In the genomic region with DNA sequence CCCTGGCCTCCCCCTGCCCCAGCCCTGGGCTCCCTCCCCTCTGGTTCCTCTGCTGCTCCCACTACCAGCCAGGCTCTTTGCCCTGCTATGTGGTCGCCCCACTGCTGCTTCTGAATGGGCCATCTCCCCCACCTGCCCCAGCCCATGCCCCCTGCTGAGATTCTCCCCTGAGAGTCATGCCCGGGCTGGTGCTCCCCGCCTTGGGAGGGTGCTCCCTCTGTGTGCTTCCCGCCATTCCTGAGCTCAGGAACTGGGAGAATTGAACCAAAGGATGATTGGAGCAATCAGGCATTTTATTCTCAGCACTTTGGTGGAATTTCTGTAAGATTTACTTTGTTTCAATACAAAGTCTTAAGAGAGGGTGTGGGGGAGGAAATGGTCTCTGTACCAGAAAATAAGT, we compare ENCODE assay signal across 26 cellular contexts. TPM values are rescaled to one million over a fixed set of nuclear protein-coding genes. Genes with fewer than 3 reads are reported as not detected.
DNase-seq lines count a peak whose midpoint lies in the region; ATAC-seq and TF ChIP-seq lines count a peak whose summit lies in the region.
"Had no signal": no experiment of that assay in that cellular context is flagged by ENCODE, and none has a peak within 500 bp of the region (broad histone marks: within the 10 kb centered on the region; RNA-seq: fewer than 3 reads in every experiment).

No MANE protein-coding gene starts in this region.

- H3K27me3 ChIP-seq in CD8-positive, alpha-beta T cell (ENCODE audit: insufficient read depth, low read length) = no peaks in the 10 kb centered on the region
- H3K27me3 ChIP-seq: testis had no signal

- H3K9me3 ChIP-seq in HEK293 (ENCODE audit: control insufficient read depth, insufficient read depth, low read depth, low read length) = no peaks in the 10 kb centered on the region
- no peaks in the 10 kb centered on the region for H3K9me3 ChIP-seq in CD8-positive, alpha-beta T cell (ENCODE audit: low read length)
- H3K9me3 ChIP-seq: testis had no signal

- peaks cover 36% of the 10 kb centered on the region for H3K4me1 Mint-ChIP-seq in activated T-cell treated with anti-CD3 and anti-CD28 coated beads, Interleukin-2, amount 50 U/mL, for 24 hours (ENCODE audit: low read depth)
- peaks cover 32% of the 10 kb centered on the region for H3K4me1 Mint-ChIP-seq in activated naive CD8-positive, alpha-beta T cell treated with anti-CD3 and anti-CD28 coated beads, Interleukin-2, amount 10 ng/mL, durations not matched to agents 7 days and 5 days
- H3K4me1 Mint-ChIP-seq in stimulated activated effector memory CD8-positive, alpha-beta T cell treated with anti-CD3 and anti-CD28 coated beads, Interleukin-12 subunit alpha, Interleukin-12 subunit beta, amount 100 ng/mL, for 72 hours = peaks cover 46% of the 10 kb centered on the region
- peaks cover 27% of the 10 kb centered on the region for H3K4me1 Mint-ChIP-seq in CD8-positive, alpha-beta T cell (ENCODE audit: low read depth)

- H3K4me1 ChIP-seq in HEK293 (ENCODE audit: control insufficient read depth, insufficient read depth, low read length) = no peaks in the 10 kb centered on the region
- peaks cover 20% of the 10 kb centered on the region for H3K4me1 ChIP-seq in CD8-positive, alpha-beta T cell (ENCODE audit: insufficient read depth, low read length)

- H3K36me3 Mint-ChIP-seq in activated T-cell treated with anti-CD3 and anti-CD28 coated beads, Interleukin-2, amount 50 U/mL, for 24 hours (ENCODE audit: low read depth) = peaks cover 62% of the 10 kb centered on the region
- H3K36me3 Mint-ChIP-seq in activated naive CD8-positive, alpha-beta T cell treated with anti-CD3 and anti-CD28 coated beads, Interleukin-2, amount 10 ng/mL, durations not matched to agents 7 days and 5 days = peaks cover 12% of the 10 kb centered on the region
- peaks cover 91% of the 10 kb centered on the region for H3K36me3 Mint-ChIP-seq in stimulated activated effector memory CD8-positive, alpha-beta T cell treated with anti-CD3 and anti-CD28 coated beads, Interleukin-12 subunit alpha, Interleukin-12 subunit beta, amount 100 ng/mL, for 72 hours
- H3K36me3 Mint-ChIP-seq in CD8-positive, alpha-beta T cell = peaks cover 43% of the 10 kb centered on the region

- no peak overlapping the region for H3K27ac ChIP-seq in HEK293 (ENCODE audit: extremely low read depth, low read depth, low read length)
- no peak overlapping the region for H3K27ac ChIP-seq in CD8-positive, alpha-beta T cell (ENCODE audit: low read depth, low read length)
- H3K27ac ChIP-seq: GM23248, testis, WERI-Rb-1 had no signal

- CTCF ChIA-PET in HEK293 (lab: Yijun Ruan, JAX) = interaction anchor here (0.6 kb wide), 1 partner anchor 123 kb away, joined by 3 read pairs; no protein-coding TSS in a partner anchor
- CTCF ChIA-PET in CD8-positive, alpha-beta T cell (lab: Charles Lee) = no interaction called here

- no peaks in the 10 kb centered on the region for H3K9me3 Mint-ChIP-seq in activated T-cell treated with anti-CD3 and anti-CD28 coated beads, Interleukin-2, amount 50 U/mL, for 24 hours
- H3K9me3 Mint-ChIP-seq in activated naive CD8-positive, alpha-beta T cell treated with anti-CD3 and anti-CD28 coated beads, Interleukin-2, amount 10 ng/mL, durations not matched to agents 7 days and 5 days = no peaks in the 10 kb centered on the region
- no peaks in the 10 kb centered on the region for H3K9me3 Mint-ChIP-seq in stimulated activated effector memory CD8-positive, alpha-beta T cell treated with anti-CD3 and anti-CD28 coated beads, Interleukin-12 subunit alpha, Interleukin-12 subunit beta, amount 100 ng/mL, for 72 hours
- H3K9me3 Mint-ChIP-seq in CD8-positive, alpha-beta T cell = no peaks in the 10 kb centered on the region
- H3K9me3 Mint-ChIP-seq: CD8-positive, alpha-beta memory T cell; IgD-negative memory B cell; naive thymus-derived CD4-positive, alpha-beta T cell had no signal

- intact Hi-C loops in CD8-positive, alpha-beta T cell (cut with DNase I, micrococcal nuclease) = no loop called here
- intact Hi-C loops in cardiac septum (cut with DNase I) = no loop called here

- H3K4me3 Mint-ChIP-seq in activated T-cell treated with anti-CD3 and anti-CD28 coated beads, Interleukin-2, amount 50 U/mL, for 24 hours = no peak overlapping the region
- H3K4me3 Mint-ChIP-seq in activated naive CD8-positive, alpha-beta T cell treated with anti-CD3 and anti-CD28 coated beads, Interleukin-2, amount 10 ng/mL, durations not matched to agents 7 days and 5 days = no peak overlapping the region
- no peak overlapping the region for H3K4me3 Mint-ChIP-seq in stimulated activated effector memory CD8-positive, alpha-beta T cell treated with anti-CD3 and anti-CD28 coated beads, Interleukin-12 subunit alpha, Interleukin-12 subunit beta, amount 100 ng/mL, for 72 hours
- no peak overlapping the region for H3K4me3 Mint-ChIP-seq in CD8-positive, alpha-beta T cell
- H3K4me3 Mint-ChIP-seq: CD8-positive, alpha-beta memory T cell had no signal

- H3K27ac Mint-ChIP-seq in activated T-cell treated with anti-CD3 and anti-CD28 coated beads, Interleukin-2, amount 50 U/mL, for 24 hours = peak overlapping the region; percentile 82
- peak overlapping the region; percentile 71 for H3K27ac Mint-ChIP-seq in activated naive CD8-positive, alpha-beta T cell treated with anti-CD3 and anti-CD28 coated beads, Interleukin-2, amount 10 ng/mL, durations not matched to agents 7 days and 5 days
- peak overlapping the region; percentile 68 for H3K27ac Mint-ChIP-seq in stimulated activated effector memory CD8-positive, alpha-beta T cell treated with anti-CD3 and anti-CD28 coated beads, Interleukin-12 subunit alpha, Interleukin-12 subunit beta, amount 100 ng/mL, for 72 hours
- no peak overlapping the region for H3K27ac Mint-ChIP-seq in CD8-positive, alpha-beta T cell

- no peaks in the 10 kb centered on the region for H3K27me3 Mint-ChIP-seq in activated T-cell treated with anti-CD3 and anti-CD28 coated beads, Interleukin-2, amount 50 U/mL, for 24 hours
- H3K27me3 Mint-ChIP-seq in activated naive CD8-positive, alpha-beta T cell treated with anti-CD3 and anti-CD28 coated beads, Interleukin-2, amount 10 ng/mL, durations not matched to agents 7 days and 5 days = no peaks in the 10 kb centered on the region
- no peaks in the 10 kb centered on the region for H3K27me3 Mint-ChIP-seq in CD8-positive, alpha-beta T cell (ENCODE audit: low read depth)
- H3K27me3 Mint-ChIP-seq: CD8-positive, alpha-beta memory T cell; IgD-negative memory B cell; naive thymus-derived CD4-positive, alpha-beta T cell had no signal

- no peak for DNase-seq in activated T-cell treated with anti-CD3 and anti-CD28 coated beads, Interleukin-2, amount 50 U/mL, for 24 hours
- no peak for DNase-seq in activated T-cell treated with anti-CD3 and anti-CD28 coated beads, Interleukin-2, amount 50 U/mL, for 48 hours
- no peak for DNase-seq in activated naive CD8-positive, alpha-beta T cell treated with anti-CD3 and anti-CD28 coated beads, Interleukin-2, amount 10 ng/mL, durations not matched to agents 7 days and 5 days
- DNase-seq in stimulated activated effector memory CD8-positive, alpha-beta T cell treated with anti-CD3 and anti-CD28 coated beads, Interleukin-12 subunit alpha, Interleukin-12 subunit beta, amount 100 ng/mL, for 72 hours (ENCODE audit: low spot score in 2 of 2) = no peak
- DNase-seq in CD8-positive, alpha-beta T cell = no peak
- no peak for DNase-seq in cardiac septum (ENCODE audit: low spot score)
- DNase-seq: activated CD4-positive, alpha-beta T cell treated with anti-CD3 and anti-CD28 coated beads, Interleukin-2, amount 50 U/mL, for 48 hours; activated gamma-delta T cell treated with Interleukin-2 at 50 U/mL for 16 hours; AML-193; CD8-positive, alpha-beta memory T cell; DMS 273 treated with DMSO at 0.1 percent for 48 hours; EL; GM23248; midbrain; naive thymus-derived CD4-positive, alpha-beta T cell; NCI-H146; NCI-H446; NCI-H82; stimulated activated CD4-positive, alpha-beta T cell treated with anti-CD3 and anti-CD28 coated beads, Interleukin-15, amount 100 ng/mL, for 24 hours; stimulated activated naive CD4-positive, alpha-beta T cell; T1000; testis; WERI-Rb-1 had no signal

- no peak overlapping the region for H3K4me3 ChIP-seq in HEK293 (ENCODE audit: low read depth, low read length)
- H3K4me3 ChIP-seq in CD8-positive, alpha-beta T cell (ENCODE audit: low read depth, low read length) = no peak overlapping the region
- H3K4me3 ChIP-seq: GM23248, testis had no signal

- ATAC-seq in activated naive CD8-positive, alpha-beta T cell treated with anti-CD3 and anti-CD28 coated beads, Interleukin-2, amount 10 ng/mL, durations not matched to agents 7 days and 5 days (ENCODE audit: low read depth) = no peak
- ATAC-seq in stimulated activated effector memory CD8-positive, alpha-beta T cell treated with anti-CD3 and anti-CD28 coated beads, Interleukin-12 subunit alpha, Interleukin-12 subunit beta, amount 100 ng/mL, for 72 hours = no peak
- ATAC-seq in CD8-positive, alpha-beta T cell = no peak
- ATAC-seq: naive thymus-derived CD4-positive, alpha-beta T cell had no signal

- peaks cover 0 to 18% of the 10 kb centered on the region in 2 experiments; a peak in 2 of 3 replicates for H3K36me3 ChIP-seq in HEK293 (ENCODE audit: control insufficient read depth in 2 of 2, insufficient read depth in 1 of 2, low read length in 2 of 2)
- H3K36me3 ChIP-seq in CD8-positive, alpha-beta T cell (ENCODE audit: insufficient read depth, low read length) = peaks cover 11% of the 10 kb centered on the region
- H3K36me3 ChIP-seq: WERI-Rb-1 had no signal

- no peak for TF ChIP-seq CTCF in HEK293 (tag by site-specific recombination; IDR thresholded peaks at IDR 0.05)
- TF ChIP-seq CTCF in CD8-positive, alpha-beta T cell (IDR thresholded peaks at IDR 0.05) = no peak

- POLR2A ChIA-PET in HEK293 (lab: Yijun Ruan, JAX) = no interaction called here
- POLR2A ChIA-PET in activated naive CD8-positive, alpha-beta T cell treated with anti-CD3 and anti-CD28 coated beads, Interleukin-2, amount 10 ng/mL, durations not matched to agents 7 days and 5 days (lab: Charles Lee) = interaction anchor here (0.9 kb wide), 1 partner anchor 12 kb away, joined by 3 read pairs; no protein-coding TSS in a partner anchor
- POLR2A ChIA-PET in CD8-positive, alpha-beta T cell (lab: Charles Lee) = no interaction called here

RNA-seq across cellular contexts. Expression of gene APOBEC3D, which starts 6.8 kb away (rescaled TPM):
- total RNA-seq in activated naive CD8-positive, alpha-beta T cell treated with anti-CD3 and anti-CD28 coated beads, Interleukin-2, amount 10 ng/mL, durations not matched to agents 7 days and 5 days = 10 to 100 TPM; 46.8 to 47.4 TPM
- 1 to 10 TPM; 6.3 to 7.1 TPM for total RNA-seq in CD8-positive, alpha-beta T cell
- 1.3 TPM for total RNA-seq in cardiac septum

RNA-seq across cellular contexts. Expression of gene APOBEC3F, which starts 12.9 kb away (rescaled TPM):
- total RNA-seq in activated naive CD8-positive, alpha-beta T cell treated with anti-CD3 and anti-CD28 coated beads, Interleukin-2, amount 10 ng/mL, durations not matched to agents 7 days and 5 days = 10 to 100 TPM; 41.4 to 45.1 TPM
- total RNA-seq in CD8-positive, alpha-beta T cell = 1 to 10 TPM; 6.7 to 8.3 TPM
- total RNA-seq in cardiac septum = 5.7 TPM

RNA-seq across cellular contexts. Expression of gene APOBEC3C, which starts 13.7 kb away (rescaled TPM):
- 100 to 1,000 TPM; 120 to 124 TPM for total RNA-seq in activated naive CD8-positive, alpha-beta T cell treated with anti-CD3 and anti-CD28 coated beads, Interleukin-2, amount 10 ng/mL, durations not matched to agents 7 days and 5 days
- 10 to 100 TPM; 14.1 to 15.8 TPM for total RNA-seq in CD8-positive, alpha-beta T cell
- total RNA-seq in cardiac septum = 22.1 TPM
- total RNA-seq: frontal cortex had no signal

RNA-seq across cellular contexts. Expression of gene APOBEC3B, which starts 45.6 kb away (rescaled TPM):
- total RNA-seq in activated naive CD8-positive, alpha-beta T cell treated with anti-CD3 and anti-CD28 coated beads, Interleukin-2, amount 10 ng/mL, durations not matched to agents 7 days and 5 days = 1 to 10 TPM; 7.1 to 7.2 TPM
- total RNA-seq in CD8-positive, alpha-beta T cell = under 1 TPM in 1 of 2 experiments, not detected in 1; 0.41 TPM
- 0.54 TPM for total RNA-seq in cardiac septum
- total RNA-seq: frontal cortex had no signal

RNA-seq across cellular contexts. Expression of gene APOBEC3G, which starts 49.4 kb away (rescaled TPM):
- 100 to 1,000 TPM; 116 to 118 TPM for total RNA-seq in activated naive CD8-positive, alpha-beta T cell treated with anti-CD3 and anti-CD28 coated beads, Interleukin-2, amount 10 ng/mL, durations not matched to agents 7 days and 5 days
- 10 to 100 TPM; 44.9 to 45.9 TPM for total RNA-seq in CD8-positive, alpha-beta T cell
- 2.2 TPM for total RNA-seq in cardiac septum

Comparison
In these comparisons a context has a peak if more than half of its experiments do, and no peak if none do; other contexts are left out.
1. RNA of gene APOBEC3D, which starts 6.8 kb away (total RNA-seq): 46.8 to 47.4 TPM in activated naive CD8-positive, alpha-beta T cell treated with anti-CD3 and anti-CD28 coated beads, Interleukin-2, amount 10 ng/mL, durations not matched to agents 7 days and 5 days; 6.3 to 7.1 TPM in CD8-positive, alpha-beta T cell and 1.3 TPM in cardiac septum (single experiment); every median in the first group is over 4 times any median in the second.